ENCODE assay signal across 8 cellular contexts in genomic region chr16:53053967-53054669, GRCh38.
A peak's percentile ranks its signal among the peaks of the same experiment; 100 is the strongest.
DNase-seq lines count a peak whose midpoint lies in the region; ATAC-seq and TF ChIP-seq lines count a peak whose summit lies in the region.

No MANE protein-coding gene starts in this region.

- ATAC-seq in GM19043 (IDR thresholded peaks at IDR 0.05; ENCODE audit: low read depth, unreplicated experiment) (peak; percentile 38), HG03439 (IDR thresholded peaks at IDR 0.05; ENCODE audit: unreplicated experiment) (peak; percentile 37)

- H4K20me1 ChIP-seq in BLaER1, result peaks cover 6% of the 10 kb centered on the region; the same call in 1 of the 2 replicates

- H3K4me1 ChIP-seq in BLaER1, result peaks cover 51% of the 10 kb centered on the region

- no peaks in the 10 kb centered on the region for H3K9me3 Mint-ChIP-seq in T-helper 1 cell treated with Interleukin-12 subunit alpha and Interleukin-12 subunit beta and Interleukin-4 antibody, amounts not matched to agents 30 μg/mL and 1 μg/mL, for 36 hours
- no peaks in the 10 kb centered on the region for H3K9me3 Mint-ChIP-seq in nephron progenitor cell

- TF ChIP-seq CTCF in nephron progenitor cell (IDR thresholded peaks at IDR 0.05), result no peak

- H3K27me3 ChIP-seq in BLaER1, result no peaks in the 10 kb centered on the region

- peak overlapping the region; percentile 45 for H3K27ac Mint-ChIP-seq in T-helper 1 cell treated with Interleukin-12 subunit alpha and Interleukin-12 subunit beta and Interleukin-4 antibody, amounts not matched to agents 30 μg/mL and 1 μg/mL, for 36 hours
- no peak overlapping the region for H3K27ac Mint-ChIP-seq in nephron progenitor cell

- peak overlapping the region; percentile 94 for H3K9ac ChIP-seq in BLaER1

- no peaks in the 10 kb centered on the region for H3K9me3 ChIP-seq in BLaER1

- peak overlapping the region; percentile 88 for H3K4me3 Mint-ChIP-seq in T-helper 1 cell treated with Interleukin-12 subunit alpha and Interleukin-12 subunit beta and Interleukin-4 antibody, amounts not matched to agents 30 μg/mL and 1 μg/mL, for 36 hours
- peak overlapping the region; percentile 71 for H3K4me3 Mint-ChIP-seq in nephron progenitor cell

- H3K4me2 ChIP-seq in BLaER1, result peak overlapping the region; percentile 89

- peak overlapping the region; percentile 84 for H3K4me3 ChIP-seq in BLaER1

- H3K4me1 Mint-ChIP-seq in T-helper 1 cell treated with Interleukin-12 subunit alpha and Interleukin-12 subunit beta and Interleukin-4 antibody, amounts not matched to agents 30 μg/mL and 1 μg/mL, for 36 hours (ENCODE audit: low read depth), result peaks cover 26% of the 10 kb centered on the region
- H3K4me1 Mint-ChIP-seq in nephron progenitor cell, result peaks cover 33% of the 10 kb centered on the region

- H3K36me3 ChIP-seq in BLaER1, result no peaks in the 10 kb centered on the region

- peak overlapping the region; percentile 94 for H3K27ac ChIP-seq in BLaER1
- H3K27ac ChIP-seq in epithelial cell of prostate, result peak overlapping the region; percentile 96

- DNase-seq in epithelial cell of prostate (ENCODE audit: low read depth, low spot score) (no peak), nephron progenitor cell (no peak), kidney glomerular epithelial cell (lab: John Stamatoyannopoulos, UW) (no peak), LoVo (ENCODE audit: low spot score) (no peak)

- no peaks in the 10 kb centered on the region for H3K36me3 Mint-ChIP-seq in T-helper 1 cell treated with Interleukin-12 subunit alpha and Interleukin-12 subunit beta and Interleukin-4 antibody, amounts not matched to agents 30 μg/mL and 1 μg/mL, for 36 hours (ENCODE audit: low read depth)
- no peaks in the 10 kb centered on the region for H3K36me3 Mint-ChIP-seq in nephron progenitor cell (ENCODE audit: low read depth)

- H3K27me3 Mint-ChIP-seq in T-helper 1 cell treated with Interleukin-12 subunit alpha and Interleukin-12 subunit beta and Interleukin-4 antibody, amounts not matched to agents 30 μg/mL and 1 μg/mL, for 36 hours (ENCODE audit: low read depth), result no peaks in the 10 kb centered on the region
- peaks cover 5% of the 10 kb centered on the region for H3K27me3 Mint-ChIP-seq in nephron progenitor cell (ENCODE audit: low read depth, poor library complexity)
